8 cellular contexts compared by ENCODE assay signal in the genomic region with DNA sequence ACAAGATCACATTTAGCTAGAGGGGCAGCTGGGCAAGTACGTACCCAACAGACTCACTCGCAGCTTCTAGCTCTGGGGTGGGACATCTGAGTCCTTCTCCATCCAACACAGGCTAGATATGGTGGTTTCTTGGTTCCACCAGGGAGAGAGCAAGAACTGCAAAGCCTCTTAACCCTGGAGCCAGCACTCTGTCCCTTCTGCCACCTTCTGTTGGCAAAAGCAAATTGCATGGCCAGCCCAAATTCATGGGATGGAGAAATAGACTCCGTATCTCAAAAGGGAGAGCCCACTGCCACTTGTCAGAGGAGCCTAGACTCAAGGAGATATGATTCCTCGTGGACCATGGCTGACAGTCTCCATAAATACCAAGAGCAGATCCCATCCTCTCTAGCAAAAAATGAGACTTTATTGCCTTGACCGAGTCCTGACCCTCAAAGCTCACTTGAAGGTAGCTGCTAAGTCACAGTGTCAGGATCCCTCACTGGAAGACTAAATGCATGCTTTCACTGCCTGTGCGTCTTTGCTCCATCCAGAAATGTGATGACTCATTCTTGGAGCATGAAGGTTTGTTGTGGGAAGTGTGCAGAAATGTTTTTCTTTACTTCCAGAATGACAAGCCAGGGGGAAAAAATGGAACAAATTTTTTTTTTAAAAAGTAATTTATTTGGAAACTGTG. TPM values are rescaled to one million over a fixed set of nuclear protein-coding genes. Genes with fewer than 3 reads are reported as not detected.
A peak's percentile ranks its signal among the peaks of the same experiment; 100 is the strongest.
DNase-seq lines count a peak whose midpoint lies in the region; ATAC-seq and TF ChIP-seq lines count a peak whose summit lies in the region.

No MANE protein-coding gene starts in this region.

- POLR2A ChIA-PET in CD4-positive, alpha-beta T cell (lab: Charles Lee), result no interaction called here

- no peaks in the 10 kb centered on the region for H3K27me3 ChIP-seq in CD4-positive, alpha-beta T cell (ENCODE audit: control insufficient read depth, insufficient read depth, low read length)

- CTCF ChIA-PET in CD4-positive, alpha-beta T cell (lab: Charles Lee), result no interaction called here

- intact Hi-C loops in CD4-positive, alpha-beta T cell (cut with DNase I, micrococcal nuclease), result no loop called here

- no peaks in the 10 kb centered on the region for H3K4me1 Mint-ChIP-seq in CD4-positive, alpha-beta T cell (ENCODE audit: low read depth)

- H3K27ac ChIP-seq in CD4-positive, alpha-beta T cell (ENCODE audit: low read depth, low read length), result no peak overlapping the region

- H3K9me3 ChIP-seq in CD4-positive, alpha-beta T cell (ENCODE audit: control insufficient read depth, low read length), result no peaks in the 10 kb centered on the region

- peaks cover 14% of the 10 kb centered on the region for H3K27me3 Mint-ChIP-seq in CD4-positive, alpha-beta T cell

- no peak overlapping the region for H3K4me3 Mint-ChIP-seq in CD4-positive, alpha-beta T cell

- no peak for TF ChIP-seq CTCF in CD4-positive, alpha-beta T cell (IDR thresholded peaks at IDR 0.05)

- peak; percentile 48 for ATAC-seq in left lobe of liver
- ATAC-seq in HG03442 (IDR thresholded peaks at IDR 0.05; ENCODE audit: unreplicated experiment), result no peak
- no peak for ATAC-seq in CD4-positive, alpha-beta T cell (ENCODE audit: poor library complexity)

- peak; percentile 40 for DNase-seq in D341Med (ENCODE audit: low spot score)
- peak; percentile 15 for DNase-seq in HuH-7 (ENCODE audit: low spot score)
- peak; percentile 35 for DNase-seq in amniotic stem cell (lab: John Stamatoyannopoulos, UW)
- DNase-seq in left lobe of liver (ENCODE audit: low spot score), result no peak
- no peak for DNase-seq in CD1c-positive myeloid dendritic cell (ENCODE audit: extremely low spot score)
- no peak for DNase-seq in superior temporal gyrus (ENCODE audit: extremely low spot score)
- DNase-seq in CD4-positive, alpha-beta T cell, result no peak

- H3K9me3 Mint-ChIP-seq in CD4-positive, alpha-beta T cell, result peaks cover 3% of the 10 kb centered on the region

- H3K36me3 Mint-ChIP-seq in CD4-positive, alpha-beta T cell (ENCODE audit: low read depth), result no peaks in the 10 kb centered on the region

- no peak overlapping the region for H3K27ac Mint-ChIP-seq in CD4-positive, alpha-beta T cell

RNA-seq across cellular contexts. Expression of a gene that starts 28.8 kb away (rescaled TPM):
- 0.15 TPM for total RNA-seq in left lobe of liver
- not detected for total RNA-seq in CD4-positive, alpha-beta T cell

Comparison
In these comparisons a context has a peak if more than half of its experiments do, and no peak if none do; other contexts are left out.
1. DNase-seq: peak in D341Med (single experiment), HuH-7 (single experiment) and amniotic stem cell (single experiment); none in left lobe of liver (single experiment), CD1c-positive myeloid dendritic cell (single experiment), superior temporal gyrus (single experiment) and CD4-positive, alpha-beta T cell (0 of 10).